8 cellular contexts compared by ENCODE assay signal in genomic region chr19:3606690-3607289, GRCh38. TPM values are rescaled to one million over a fixed set of nuclear protein-coding genes. Genes with fewer than 3 reads are reported as not detected.
DNase-seq lines count a peak whose midpoint lies in the region; ATAC-seq and TF ChIP-seq lines count a peak whose summit lies in the region.

TSS of gene TBXA2R (minus strand) at chr19:3606875. CDS start at chr19:3600634, 6,241 bp downstream.

- peaks cover 0 to 75% (median 36%) of the 10 kb centered on the region in 3 donors for H3K4me1 ChIP-seq in esophagus squamous epithelium
- H3K4me1 ChIP-seq in stomach, result peaks cover 13 to 61% (median 51%) of the 10 kb centered on the region in 4 donors

- peak within 1 kb of the TSS; percentile 23 to 73 (median 52) for H3K4me3 ChIP-seq in esophagus squamous epithelium
- peak within 1 kb of the TSS; percentile 48 to 58 (median 54) for H3K4me3 ChIP-seq in stomach

- no peak for TF ChIP-seq CTCF in esophagus squamous epithelium (IDR thresholded peaks at IDR 0.05)
- no peak for TF ChIP-seq CTCF in stomach (IDR thresholded peaks at IDR 0.05)
- no peak for TF ChIP-seq CTCF in type B pancreatic cell (conservative IDR thresholded peaks at IDR 0.05)

- WGBS in esophagus squamous epithelium, 2 donors, result 0 to 3% methylated on average over 2 to 7 of the region's 46 CpGs
- whole genome bisulfite sequencing in stomach, 5 donors, result 0 to 5% (median 3%) methylated on average over 6 to 46 of the region's 46 CpGs

- H3K4me3 Mint-ChIP-seq in type B pancreatic cell, result no peak within 1 kb of the TSS

- intact Hi-C loops in esophagus squamous epithelium (cut with DNase I), result no loop called here
- intact Hi-C loops in stomach (cut with DNase I; ENCODE audit: low total_unique reads), result no loop called here

- no peaks in the 10 kb centered on the region for H3K9me3 Mint-ChIP-seq in type B pancreatic cell

- H3K27ac Mint-ChIP-seq in type B pancreatic cell, result no peak within 1 kb of the TSS

- H3K27me3 Mint-ChIP-seq in type B pancreatic cell, result peaks cover 14% of the 10 kb centered on the region

- H3K9me3 ChIP-seq in esophagus squamous epithelium (no peaks in the 10 kb centered on the region), stomach (no peaks in the 10 kb centered on the region)

- peak; percentile 71 for DNase-seq in CMK (ENCODE audit: low read depth)
- DNase-seq in HuH-7.5 (ENCODE audit: low spot score), result peak; percentile 80
- peak; percentile 88 for DNase-seq in activated CD8-positive, alpha-beta memory T cell treated with anti-CD3 and anti-CD28 coated beads, Interleukin-2, amount 50 U/mL, for 48 hours
- no peak for DNase-seq in esophagus squamous epithelium (lab: John Stamatoyannopoulos, UW)
- DNase-seq in myocyte (ENCODE audit: low read depth), result peak; percentile 53
- DNase-seq in stomach, result peak; percentile 64
- DNase-seq in type B pancreatic cell (ENCODE audit: extremely low spot score, unreplicated experiment), result no peak

- H3K36me3 ChIP-seq in esophagus squamous epithelium (peaks cover 8 to 19% (median 8%) of the 10 kb centered on the region in 3 donors), stomach (peaks cover 8 to 19% (median 17%) of the 10 kb centered on the region in 4 donors)

- H3K4me1 Mint-ChIP-seq in type B pancreatic cell (ENCODE audit: unreplicated experiment), result peaks cover 7% of the 10 kb centered on the region

- H3K27me3 ChIP-seq in esophagus squamous epithelium, result peaks cover 0 to 35% (median 0%) of the 10 kb centered on the region in 4 donors
- H3K27me3 ChIP-seq in stomach, result peaks cover 0 to 31% (median 4%) of the 10 kb centered on the region in 3 donors

- H3K27ac ChIP-seq in esophagus squamous epithelium (peak within 1 kb of the TSS; percentile 67 to 89 (median 80)), stomach (peak within 1 kb of the TSS; percentile 51 to 85 (median 75))

- H3K36me3 Mint-ChIP-seq in type B pancreatic cell, result no peaks in the 10 kb centered on the region

- peak in 1 of 4 donors; percentile 29 for TF ChIP-seq POLR2A in esophagus squamous epithelium (IDR thresholded peaks at IDR 0.05)
- no peak for TF ChIP-seq POLR2A in stomach (IDR thresholded peaks at IDR 0.05)

- no peak for ATAC-seq in GM21717 (IDR thresholded peaks at IDR 0.05; ENCODE audit: unreplicated experiment)

- TF ChIP-seq EP300 in stomach (IDR thresholded peaks at IDR 0.05), result no peak

RNA-seq across cellular contexts. Expression of gene TBXA2R, which starts in this region (rescaled TPM):
- total RNA-seq in esophagus squamous epithelium (1 to 10 TPM in 1 of 4 donors, under 1 TPM in 3; 0.23 to 1.3 (median 0.45) TPM), myocyte (0.16 and 0.26 TPM in 2 replicates), stomach (1 to 10 TPM in 1 of 5 donors, under 1 TPM in 1, not detected in 3; 0.37 to 1.0 TPM), type B pancreatic cell (ENCODE audit: low replicate concordance) (not detected in 2 replicates)
- polyA plus RNA-seq in myocyte (2012), result 0.21 TPM
- 1 to 10 TPM in 2 of 3 donors, under 1 TPM in 1; 0.50 to 2.6 (median 1.2) TPM for polyA plus RNA-seq in stomach

Comparison
In these comparisons a context has a peak if more than half of its experiments do, and no peak if none do; other contexts are left out.
1. Peak in DNase-seq in myocyte; RNA of the gene not detected or under 1 TPM.
2. DNase-seq: peak in CMK (single experiment), HuH-7.5 (single experiment), activated CD8-positive, alpha-beta memory T cell treated with anti-CD3 and anti-CD28 coated beads, Interleukin-2, amount 50 U/mL, for 48 hours (single experiment) and stomach (single experiment); none in esophagus squamous epithelium (single experiment) and type B pancreatic cell (single experiment).